In genomic region chr1:46285730-46286477, GRCh38 we compare ENCODE assay signal across 9 cellular contexts. TPM values are rescaled to one million over a fixed set of nuclear protein-coding genes. Genes with fewer than 3 reads are reported as not detected.
DNase-seq lines count a peak whose midpoint lies in the region; ATAC-seq and TF ChIP-seq lines count a peak whose summit lies in the region.
"Had no signal": no experiment of that assay in that cellular context is flagged by ENCODE, and none has a peak within 500 bp of the region (broad histone marks: within the 10 kb centered on the region; RNA-seq: fewer than 3 reads in every experiment).

No MANE protein-coding gene starts in this region.

- H2BK12ac ChIP-seq in H9 (ENCODE audit: insufficient read length, low read depth, low read length): no peak overlapping the region

- H2AK5ac ChIP-seq in H9 (ENCODE audit: insufficient read length, low read length): no peak overlapping the region

- no peak overlapping the region for H3K4me2 ChIP-seq in H9 (ENCODE audit: insufficient read depth, insufficient read length, low read length)

- intact Hi-C loops in activated naive CD4-positive, alpha-beta T cell treated with anti-CD3 and anti-CD28 coated beads for 36 hours (cut with micrococcal nuclease): loop anchor here (1.0 to 5.0 kb wide), 2 partner anchors 39 to 62 kb away; partner anchors contain the start of gene RAD54L

- H3K9me3 ChIP-seq in H9 (ENCODE audit: control insufficient read depth, low read depth, low read length): no peaks in the 10 kb centered on the region

- H3K18ac ChIP-seq in H9 (ENCODE audit: insufficient read length, low read depth, low read length): no peak overlapping the region

- H3K27ac ChIP-seq in H9 (ENCODE audit: insufficient read length, low read depth, low read length): no peak overlapping the region

- no peak overlapping the region; the same call in 1 of the 2 replicates for H2BK15ac ChIP-seq in H9 (ENCODE audit: low read depth, low read length)

- no peak overlapping the region for H2AFZ ChIP-seq in H9 (ENCODE audit: low read length)

- H3T11ph ChIP-seq in H9 (ENCODE audit: low read length): no peak overlapping the region

- H3K27ac Mint-ChIP-seq in H9: peak overlapping the region in 2 of 3 experiments; percentile 68 to 73; a peak in 3 of 7 replicates
- H3K27ac Mint-ChIP-seq in activated naive CD4-positive, alpha-beta T cell treated with anti-CD3 and anti-CD28 coated beads for 36 hours: peak overlapping the region; percentile 79
- no peak overlapping the region for H3K27ac Mint-ChIP-seq in stimulated activated memory B cell treated with anti-CD40 and anti-IgM and Interleukin-4, amounts not matched to agents 10 μg/mL and 1 μg/mL and 100 μg/mL, for 72 hours

- H3K4me3 ChIP-seq in skeletal muscle cell (ENCODE audit: low read depth, low read length): no peak overlapping the region

- WGBS in H9 (ENCODE audit: extremely low coverage, insufficient read length, low lambda C conversion rate): no CpG with 5 or more reads among the region's 27 CpGs

- no peak overlapping the region for H2BK5ac ChIP-seq in H9 (ENCODE audit: insufficient read length, low read length)

- no peak for ATAC-seq in stimulated activated memory B cell treated with anti-CD40 and anti-IgM and Interleukin-4, amounts not matched to agents 10 μg/mL and 1 μg/mL and 100 μg/mL, for 72 hours
- no peak for ATAC-seq in GM21723 (IDR thresholded peaks at IDR 0.05; ENCODE audit: unreplicated experiment)

- H3K23ac ChIP-seq in H9 (ENCODE audit: insufficient read length, low read depth, low read length): no peak overlapping the region

- no peak overlapping the region for H3K56ac ChIP-seq in H9 (ENCODE audit: insufficient read length, low read depth, low read length)

- no peak overlapping the region for H3K14ac ChIP-seq in H9 (ENCODE audit: insufficient read depth, low read length)

- H3K4ac ChIP-seq in H9 (ENCODE audit: low read depth, low read length): no peak overlapping the region

- H3K23me2 ChIP-seq in H9 (ENCODE audit: insufficient read length, low read depth, low read length, poor library complexity, severe bottlenecking): no peaks in the 10 kb centered on the region

- no peak overlapping the region for H3K4me3 Mint-ChIP-seq in H9
- H3K4me3 Mint-ChIP-seq in activated naive CD4-positive, alpha-beta T cell treated with anti-CD3 and anti-CD28 coated beads for 36 hours: no peak overlapping the region
- no peak overlapping the region for H3K4me3 Mint-ChIP-seq in stimulated activated memory B cell treated with anti-CD40 and anti-IgM and Interleukin-4, amounts not matched to agents 10 μg/mL and 1 μg/mL and 100 μg/mL, for 72 hours

- peaks cover 23 to 62% (median 59%) of the 10 kb centered on the region in 3 experiments; a peak in 6 of 7 replicates for H3K36me3 Mint-ChIP-seq in H9 (ENCODE audit: insufficient read depth in 1 of 3, low read depth in 3 of 3)
- peaks cover 44% of the 10 kb centered on the region for H3K36me3 Mint-ChIP-seq in activated naive CD4-positive, alpha-beta T cell treated with anti-CD3 and anti-CD28 coated beads for 36 hours (ENCODE audit: low read depth)
- peaks cover 61% of the 10 kb centered on the region for H3K36me3 Mint-ChIP-seq in stimulated activated memory B cell treated with anti-CD40 and anti-IgM and Interleukin-4, amounts not matched to agents 10 μg/mL and 1 μg/mL and 100 μg/mL, for 72 hours

- peaks cover 0 to 13% of the 10 kb centered on the region in 2 experiments; a peak in 2 of 4 replicates for H3K4me1 Mint-ChIP-seq in H9
- peaks cover 14% of the 10 kb centered on the region for H3K4me1 Mint-ChIP-seq in activated naive CD4-positive, alpha-beta T cell treated with anti-CD3 and anti-CD28 coated beads for 36 hours (ENCODE audit: low read depth)
- no peaks in the 10 kb centered on the region for H3K4me1 Mint-ChIP-seq in stimulated activated memory B cell treated with anti-CD40 and anti-IgM and Interleukin-4, amounts not matched to agents 10 μg/mL and 1 μg/mL and 100 μg/mL, for 72 hours

- no peaks in the 10 kb centered on the region for H3K79me2 ChIP-seq in H9 (ENCODE audit: insufficient read depth, low read length)

- H3K4me1 ChIP-seq in H9 (ENCODE audit: insufficient read depth, low read length): no peaks in the 10 kb centered on the region

- H4K5ac ChIP-seq in H9 (ENCODE audit: insufficient read length, low read depth, low read length): no peak overlapping the region

- H2BK20ac ChIP-seq in H9 (ENCODE audit: low read depth, low read length, poor library complexity, severe bottlenecking): no peak overlapping the region

- H4K91ac ChIP-seq in H9 (ENCODE audit: insufficient read length, low read depth, low read length): peak overlapping the region; percentile 19

- H4K20me1 ChIP-seq in H9 (ENCODE audit: control insufficient read depth, insufficient read depth, insufficient read length): no peaks in the 10 kb centered on the region

- DNase-seq in H9 (peak; percentile 50), NCI-H510A treated with DMSO at 0.1 percent for 48 hours (lab: John Stamatoyannopoulos, UW) (peak; percentile 90), skeletal muscle cell (ENCODE audit: low read depth) (peak; percentile 38), NCI-H2227 treated with DMSO at 0.1 percent for 48 hours (lab: John Stamatoyannopoulos, UW) (no peak), NCI-H2029 treated with DMSO at 0.1 percent for 48 hours (lab: John Stamatoyannopoulos, UW) (no peak)
- peak; percentile 85 for DNase-seq in activated naive CD4-positive, alpha-beta T cell treated with anti-CD3 and anti-CD28 coated beads for 36 hours
- DNase-seq: NCI-H226 had no signal

- H3K27me3 Mint-ChIP-seq in H9 (ENCODE audit: low read depth): no peaks in the 10 kb centered on the region; the same call in 1 of the 2 replicates
- H3K27me3 Mint-ChIP-seq in activated naive CD4-positive, alpha-beta T cell treated with anti-CD3 and anti-CD28 coated beads for 36 hours (ENCODE audit: low read depth): no peaks in the 10 kb centered on the region
- H3K27me3 Mint-ChIP-seq in stimulated activated memory B cell treated with anti-CD40 and anti-IgM and Interleukin-4, amounts not matched to agents 10 μg/mL and 1 μg/mL and 100 μg/mL, for 72 hours: no peaks in the 10 kb centered on the region

- no peak overlapping the region for H3K9ac ChIP-seq in H9 (ENCODE audit: extremely low read depth, insufficient read length, low read length)

- H3K79me1 ChIP-seq in H9 (ENCODE audit: insufficient read depth, low read depth, low read length, poor library complexity, severe bottlenecking): no peaks in the 10 kb centered on the region

- no peak overlapping the region for H2BK120ac ChIP-seq in H9 (ENCODE audit: low read depth, low read length, poor library complexity, severe bottlenecking)

- H3K27me3 ChIP-seq in H9 (ENCODE audit: insufficient read depth, low read length): no peaks in the 10 kb centered on the region

- no peak for TF ChIP-seq CTCF in H9 (conservative IDR thresholded peaks at IDR 0.05)

- no peak overlapping the region for H4K8ac ChIP-seq in H9 (replicated peaks; ENCODE audit: insufficient read length, low read depth, low read length)

- CTCF ChIA-PET in activated naive CD4-positive, alpha-beta T cell treated with anti-CD3 and anti-CD28 coated beads for 36 hours (lab: Charles Lee): interaction anchor here (0.6 to 2.7 kb wide), 5 partner anchors 9 to 212 kb away, joined by 3 to 15 read pairs (median 4); no protein-coding TSS in a partner anchor

- H3K9me3 Mint-ChIP-seq in H9: no peaks in the 10 kb centered on the region
- H3K9me3 Mint-ChIP-seq in activated naive CD4-positive, alpha-beta T cell treated with anti-CD3 and anti-CD28 coated beads for 36 hours: no peaks in the 10 kb centered on the region
- no peaks in the 10 kb centered on the region for H3K9me3 Mint-ChIP-seq in stimulated activated memory B cell treated with anti-CD40 and anti-IgM and Interleukin-4, amounts not matched to agents 10 μg/mL and 1 μg/mL and 100 μg/mL, for 72 hours

RNA-seq across cellular contexts. Expression of gene LRRC41, which starts 17.5 kb away (rescaled TPM):
- 59.4 and 62.6 TPM in 2 replicates for total RNA-seq in H9 (2021)
- 10 to 100 TPM; 28.0 to 29.8 TPM for total RNA-seq in activated naive CD4-positive, alpha-beta T cell treated with anti-CD3 and anti-CD28 coated beads for 36 hours

RNA-seq across cellular contexts. Expression of gene UQCRH, which starts 17.6 kb away (rescaled TPM):
- total RNA-seq in H9 (2021): 502 and 508 TPM in 2 replicates
- total RNA-seq in activated naive CD4-positive, alpha-beta T cell treated with anti-CD3 and anti-CD28 coated beads for 36 hours: 100 to 1,000 TPM; 403 to 409 TPM

RNA-seq across cellular contexts. Expression of gene RAD54L, which starts 38.3 kb away (rescaled TPM):
- 43.4 and 46.8 TPM in 2 replicates for total RNA-seq in H9 (2021)
- total RNA-seq in activated naive CD4-positive, alpha-beta T cell treated with anti-CD3 and anti-CD28 coated beads for 36 hours: 10 to 100 TPM; 83.9 to 88.0 TPM

RNA-seq across cellular contexts. Expression of gene NSUN4, which starts 54.7 kb away (rescaled TPM):
- total RNA-seq in H9 (2021): 17.5 and 20.4 TPM in 2 replicates
- 10 to 100 TPM; 33.6 to 37.8 TPM for total RNA-seq in activated naive CD4-positive, alpha-beta T cell treated with anti-CD3 and anti-CD28 coated beads for 36 hours

Comparison
In these comparisons a context has a peak if more than half of its experiments do, and no peak if none do; other contexts are left out.
1. DNase-seq: peak in H9 (single experiment), NCI-H510A treated with DMSO at 0.1 percent for 48 hours (single experiment), activated naive CD4-positive, alpha-beta T cell treated with anti-CD3 and anti-CD28 coated beads for 36 hours (single experiment) and skeletal muscle cell (single experiment); none in NCI-H2227 treated with DMSO at 0.1 percent for 48 hours (single experiment) and NCI-H2029 treated with DMSO at 0.1 percent for 48 hours (single experiment).